Comparison of ENCODE assay signal across 31 cellular contexts in the genomic region with DNA sequence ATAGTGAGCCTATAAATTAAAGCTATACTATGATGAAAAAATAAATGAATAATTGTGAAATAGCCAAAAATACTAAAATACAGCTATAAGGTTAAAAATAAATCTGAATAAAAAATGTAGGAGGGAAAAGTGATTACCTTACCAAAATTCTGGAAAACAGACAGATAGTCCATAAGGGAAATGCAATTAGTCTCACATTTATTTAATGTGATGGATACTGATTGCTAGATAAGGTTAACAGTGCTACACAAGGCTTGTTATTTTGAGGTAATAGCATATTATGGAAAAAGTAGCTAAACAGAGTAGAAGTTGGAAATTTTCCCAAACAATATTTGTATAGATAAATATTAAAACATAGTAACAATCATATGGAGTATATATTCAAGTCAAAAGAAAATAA.
"Had no signal": no experiment of that assay in that cellular context is flagged by ENCODE, and none has a peak within 500 bp of the region (broad histone marks: within the 10 kb centered on the region; RNA-seq: fewer than 3 reads in every experiment).

No MANE protein-coding gene starts in this region.

- ATAC-seq: activated naive CD4-positive, alpha-beta T cell treated with anti-CD3 and anti-CD28 coated beads, Interleukin-2, amount 50 U/mL, for 72 hours; activated naive CD8-positive, alpha-beta T cell treated with anti-CD3 and anti-CD28 coated beads, Interleukin-2, amount 50 U/mL, for 24 hours; activated T-cell treated with anti-CD3 and anti-CD28 coated beads, Interleukin-2, amount 50 U/mL, for 4 hours; activated T-cell treated with anti-CD3 and anti-CD28 coated beads, Interleukin-2, amount 50 U/mL, for 72 hours; activated T-helper 17 cell treated with anti-CD3 and anti-CD28 coated beads, Interleukin-2, amount 50 U/mL, for 72 hours; body of pancreas had no signal

- DNase-seq: activated effector memory CD4-positive, alpha-beta T cell treated with anti-CD3 and anti-CD28 coated beads, Interleukin-2, amount 50 U/mL, for 16 hours; activated effector memory CD4-positive, alpha-beta T cell treated with Interleukin-2 at 50 U/mL for 16 hours; activated gamma-delta T cell; activated gamma-delta T cell treated with Interleukin-2 at 50 U/mL for 16 hours; activated naive CD4-positive, alpha-beta T cell; activated naive CD4-positive, alpha-beta T cell treated with anti-CD3 and anti-CD28 coated beads for 36 hours; activated naive CD4-positive, alpha-beta T cell treated with anti-CD3 and anti-CD28 coated beads, Interleukin-2, amount 10 ng/mL, durations not matched to agents 7 days and 5 days; activated naive CD4-positive, alpha-beta T cell treated with anti-CD3 and anti-CD28 coated beads, Interleukin-2, amount 50 U/mL, for 16 hours; activated naive CD4-positive, alpha-beta T cell treated with Interleukin-2 at 50 U/mL for 16 hours; activated naive CD8-positive, alpha-beta T cell treated with anti-CD3 and anti-CD28 coated beads for 36 hours; activated naive CD8-positive, alpha-beta T cell treated with anti-CD3 and anti-CD28 coated beads, Interleukin-2, amount 10 ng/mL, durations not matched to agents 7 days and 5 days; activated naive CD8-positive, alpha-beta T cell treated with anti-CD3 and anti-CD28 coated beads, Interleukin-2, amount 50 U/mL, for 24 hours; activated T-cell treated with anti-CD3 and anti-CD28 coated beads, Interleukin-2, amount 50 U/mL, for 24 hours; activated T-cell treated with anti-CD3 and anti-CD28 coated beads, Interleukin-2, amount 50 U/mL, for 4 hours; activated T-cell treated with anti-CD3 and anti-CD28 coated beads, Interleukin-2, amount 50 U/mL, for 48 hours; activated T-cell treated with anti-CD3 and anti-CD28 coated beads, Interleukin-2, amount 50 U/mL, for 72 hours; adrenal gland; amniotic stem cell; amygdala; anterior cingulate cortex; aorta; body of pancreas; brain microvascular endothelial cell; caudate nucleus; central memory CD4-positive, alpha-beta T cell; cerebellar nuclear complex had no signal

- H3K4me1 ChIP-seq: adrenal gland, ascending aorta, body of pancreas, breast epithelium had no signal

- H3K4me3 ChIP-seq: adrenal gland, ascending aorta, body of pancreas, breast epithelium, cardiac muscle cell had no signal

- H3K9me3 ChIP-seq: adrenal gland, ascending aorta, body of pancreas, breast epithelium had no signal

- H3K36me3 ChIP-seq: adrenal gland, ascending aorta, brain microvascular endothelial cell, breast epithelium, cardiac muscle cell had no signal

- H3K27me3 ChIP-seq: adrenal gland, ascending aorta, body of pancreas, brain microvascular endothelial cell, breast epithelium, cardiac muscle cell had no signal

- H3K27ac ChIP-seq: adrenal gland, ascending aorta, body of pancreas, brain microvascular endothelial cell, breast epithelium, cardiac muscle cell had no signal
